13 cellular contexts compared by ENCODE assay signal in genomic region chr13:112059457-112060317, GRCh38. TPM values are rescaled to one million over a fixed set of nuclear protein-coding genes. Genes with fewer than 3 reads are reported as not detected.
A peak's percentile ranks its signal among the peaks of the same experiment; 100 is the strongest.
DNase-seq lines count a peak whose midpoint lies in the region; ATAC-seq and TF ChIP-seq lines count a peak whose summit lies in the region.
"Had no signal": no experiment of that assay in that cellular context is flagged by ENCODE, and none has a peak within 500 bp of the region (broad histone marks: within the 10 kb centered on the region; RNA-seq: fewer than 3 reads in every experiment).

No MANE protein-coding gene starts in this region.

- H3K27ac Mint-ChIP-seq in activated naive CD4-positive, alpha-beta T cell treated with anti-CD3 and anti-CD28 coated beads, Interleukin-2, amount 10 ng/mL, durations not matched to agents 7 days and 5 days: peak overlapping the region; percentile 28
- H3K27ac Mint-ChIP-seq in glutamatergic neuron (ENCODE audit: unreplicated experiment): no peak overlapping the region
- H3K27ac Mint-ChIP-seq: T-helper 17 cell had no signal

- H3K36me3 Mint-ChIP-seq in activated naive CD4-positive, alpha-beta T cell treated with anti-CD3 and anti-CD28 coated beads, Interleukin-2, amount 10 ng/mL, durations not matched to agents 7 days and 5 days: peaks cover 5% of the 10 kb centered on the region
- H3K36me3 Mint-ChIP-seq in glutamatergic neuron (ENCODE audit: unreplicated experiment): no peaks in the 10 kb centered on the region

- TF ChIP-seq CTCF in glutamatergic neuron (IDR thresholded peaks at IDR 0.05; ENCODE audit: partially characterized antibody, unreplicated experiment): no peak

- ATAC-seq in HG02763 (IDR thresholded peaks at IDR 0.05; ENCODE audit: unreplicated experiment) (no peak), GM21515 (IDR thresholded peaks at IDR 0.05; ENCODE audit: unreplicated experiment) (no peak)
- ATAC-seq: T-helper 17 cell had no signal

- H3K9me3 Mint-ChIP-seq in activated naive CD4-positive, alpha-beta T cell treated with anti-CD3 and anti-CD28 coated beads, Interleukin-2, amount 10 ng/mL, durations not matched to agents 7 days and 5 days: no peaks in the 10 kb centered on the region
- H3K9me3 Mint-ChIP-seq in glutamatergic neuron (ENCODE audit: unreplicated experiment): peaks cover 14% of the 10 kb centered on the region

- no peak for DNase-seq in activated naive CD4-positive, alpha-beta T cell treated with anti-CD3 and anti-CD28 coated beads, Interleukin-2, amount 10 ng/mL, durations not matched to agents 7 days and 5 days
- no peak for DNase-seq in activated naive CD4-positive, alpha-beta T cell treated with Interleukin-2 at 50 U/mL for 16 hours
- DNase-seq in NCI-H345 (lab: John Stamatoyannopoulos, UW): peak; percentile 76
- no peak for DNase-seq in glutamatergic neuron
- no peak for DNase-seq in activated CD4-positive, alpha-beta T cell treated with anti-CD3 and anti-CD28 coated beads for 48 hours
- DNase-seq: BE2C, HCEC 1CT, NCI-H1694, NCI-H526, SK-N-SH, T-helper 17 cell had no signal

- CTCF ChIA-PET in activated naive CD4-positive, alpha-beta T cell treated with anti-CD3 and anti-CD28 coated beads, Interleukin-2, amount 10 ng/mL, durations not matched to agents 7 days and 5 days (lab: Charles Lee): no interaction called here

- H3K4me3 Mint-ChIP-seq in activated naive CD4-positive, alpha-beta T cell treated with anti-CD3 and anti-CD28 coated beads, Interleukin-2, amount 10 ng/mL, durations not matched to agents 7 days and 5 days: no peak overlapping the region
- peak overlapping the region; percentile 8 for H3K4me3 Mint-ChIP-seq in glutamatergic neuron (ENCODE audit: unreplicated experiment)

- H3K4me1 Mint-ChIP-seq in activated naive CD4-positive, alpha-beta T cell treated with anti-CD3 and anti-CD28 coated beads, Interleukin-2, amount 10 ng/mL, durations not matched to agents 7 days and 5 days: no peaks in the 10 kb centered on the region
- peaks cover 9% of the 10 kb centered on the region for H3K4me1 Mint-ChIP-seq in glutamatergic neuron (ENCODE audit: low read depth, unreplicated experiment)

- peaks cover 99% of the 10 kb centered on the region for H3K27me3 Mint-ChIP-seq in activated naive CD4-positive, alpha-beta T cell treated with anti-CD3 and anti-CD28 coated beads, Interleukin-2, amount 10 ng/mL, durations not matched to agents 7 days and 5 days
- peaks cover 34% of the 10 kb centered on the region for H3K27me3 Mint-ChIP-seq in glutamatergic neuron (ENCODE audit: unreplicated experiment)

RNA-seq across cellular contexts. Expression of gene SOX1, which starts 7.3 kb away (rescaled TPM):
- 0.76 TPM for total RNA-seq in glutamatergic neuron (ENCODE audit: unreplicated experiment)
- total RNA-seq: T-helper 17 cell had no signal
